In the genomic region with DNA sequence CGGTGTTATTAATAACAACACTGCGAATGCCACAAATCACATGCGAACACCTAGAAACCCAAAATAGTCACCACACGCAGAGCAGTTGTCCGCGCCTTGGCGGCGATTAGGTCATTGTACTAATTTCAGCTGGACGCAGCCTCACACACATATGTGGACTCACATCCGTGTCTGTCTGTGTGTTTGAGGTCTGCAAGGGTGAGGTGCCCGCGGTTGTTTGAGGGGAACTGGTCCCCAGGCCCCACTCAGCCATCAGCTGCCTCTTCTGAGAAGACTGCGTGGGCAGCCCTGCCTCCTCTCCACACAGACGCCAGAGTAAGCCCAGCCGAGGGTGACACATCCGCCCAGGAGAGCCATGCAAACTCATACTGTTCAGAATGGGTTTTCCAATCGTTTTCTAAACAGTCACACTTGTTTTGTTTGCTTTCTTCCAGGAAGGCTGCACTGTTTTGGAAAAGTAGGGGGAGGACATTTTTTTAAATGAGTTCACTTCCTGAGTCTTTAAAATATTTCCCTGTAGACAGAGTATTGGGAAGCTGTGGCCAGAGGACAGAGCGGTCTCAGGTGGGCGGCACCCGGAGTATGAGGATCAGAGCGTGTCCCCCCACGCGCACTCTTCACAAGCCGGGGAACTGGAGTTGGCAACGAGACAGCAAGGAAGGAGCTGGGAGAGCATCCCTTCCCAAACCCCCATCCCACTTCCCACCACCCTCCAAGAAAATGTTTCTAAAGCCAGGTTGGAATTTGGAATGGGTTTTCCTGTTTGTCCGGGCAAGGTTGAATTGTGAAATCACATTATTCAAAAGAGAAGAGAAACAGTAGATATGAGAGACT, we compare ENCODE assay signal across 8 cellular contexts. TPM values are rescaled to one million over a fixed set of nuclear protein-coding genes. Genes with fewer than 3 reads are reported as not detected.
DNase-seq lines count a peak whose midpoint lies in the region; ATAC-seq and TF ChIP-seq lines count a peak whose summit lies in the region.

No MANE protein-coding gene starts in this region.

- no peak overlapping the region for H3K4me3 ChIP-seq in SK-N-SH (ENCODE audit: low read depth in 2 of 2, low read length in 1 of 2)
- no peak overlapping the region for H3K4me3 ChIP-seq in kidney epithelial cell (ENCODE audit: low read depth, low read length)

- H4K20me1 ChIP-seq in SK-N-SH (ENCODE audit: insufficient read depth) = no peaks in the 10 kb centered on the region

- peaks cover 28 to 31% of the 10 kb centered on the region in 2 experiments; a peak in 3 of 4 replicates for H3K4me1 ChIP-seq in SK-N-SH (ENCODE audit: control insufficient read depth in 1 of 2, insufficient read depth in 2 of 2, low read depth in 1 of 2, low read length in 1 of 2)

- peak overlapping the region; percentile 68 for H3K9ac ChIP-seq in SK-N-SH

- H3K9me2 ChIP-seq in SK-N-SH = no peaks in the 10 kb centered on the region

- peak; percentile 65 for ATAC-seq in HG03066 (IDR thresholded peaks at IDR 0.05; ENCODE audit: low read depth, unreplicated experiment)

- H3K27ac ChIP-seq in SK-N-SH (ENCODE audit: low read depth in 2 of 2, low read length in 1 of 2) = peak overlapping the region; percentile 89 to 95

- WGBS in SK-N-SH (ENCODE audit: low lambda C conversion rate) = 63% methylated on average over 24 of the region's 26 CpGs

- H3F3A ChIP-seq in SK-N-SH (replicated peaks; ENCODE audit: insufficient read depth) = peaks cover 41% of the 10 kb centered on the region

- TF ChIP-seq CTCF in SK-N-SH (IDR thresholded peaks at IDR 0.05) (no peak), kidney epithelial cell (IDR thresholded peaks at IDR 0.05; ENCODE audit: insufficient read depth, low read length, poor library complexity, severe bottlenecking) (no peak)

- no peaks in the 10 kb centered on the region for H3K36me3 ChIP-seq in SK-N-SH (replicated peaks in 1 of 2; ENCODE audit: control insufficient read depth in 1 of 2, insufficient read depth in 2 of 2, low read length in 1 of 2)
- H3K36me3 ChIP-seq in kidney epithelial cell (ENCODE audit: control insufficient read depth, insufficient read depth, low read length) = no peaks in the 10 kb centered on the region

- H2AFZ ChIP-seq in SK-N-SH (ENCODE audit: low read depth) = peak overlapping the region; percentile 4; the same call in 1 of the 2 replicates

- POLR2A ChIA-PET in SK-N-SH (lab: Yijun Ruan, JAX) = no interaction called here

- DNase-seq in activated gamma-delta T cell treated with Interleukin-2 at 50 U/mL for 16 hours (peak; percentile 30), activated gamma-delta T cell (lab: John Stamatoyannopoulos, UW) (no peak), SK-N-SH (no peak), amniotic stem cell (lab: John Stamatoyannopoulos, UW) (peak; percentile 84), kidney epithelial cell (ENCODE audit: low read depth) (peak; percentile 88), GF-D8 (lab: John Stamatoyannopoulos, UW) (no peak)
- peak; percentile 35 to 78 (median 52) for DNase-seq in stimulated activated CD4-positive, alpha-beta T cell treated with anti-CD3 and anti-CD28 coated beads, Interleukin-1b, Interleukin-23, amount 100 ng/mL, for 24 hours (ENCODE audit: low read depth in 4 of 4, low spot score in 1 of 4)

- H3K9me3 ChIP-seq in SK-N-SH = no peaks in the 10 kb centered on the region

- H3K79me2 ChIP-seq in SK-N-SH (ENCODE audit: insufficient read depth) = no peaks in the 10 kb centered on the region

- H3K27me3 ChIP-seq in SK-N-SH (ENCODE audit: insufficient read depth) = no peaks in the 10 kb centered on the region
- H3K27me3 ChIP-seq in kidney epithelial cell (ENCODE audit: control insufficient read depth, insufficient read depth, low read length) = no peaks in the 10 kb centered on the region

- TF ChIP-seq EP300 in SK-N-SH (IDR thresholded peaks at IDR 0.05; ENCODE audit: borderline replicate concordance in 1 of 2, low read depth in 1 of 2, low read length in 1 of 2) = peak in 1 of 2 experiments; percentile 69; a peak in 1 of 4 replicates

- H3K4me2 ChIP-seq in SK-N-SH = peak overlapping the region; percentile 44

- CTCF ChIA-PET in SK-N-SH (lab: Yijun Ruan, JAX) = interaction anchor here (1.1 kb wide), 1 partner anchor 9 kb away, joined by 3 read pairs; no protein-coding TSS in a partner anchor

- TF ChIP-seq RAD21 in SK-N-SH (IDR thresholded peaks at IDR 0.05; ENCODE audit: low read length) = no peak

TF ChIP-seq in SK-N-SH, 30 proteins besides CTCF, POLR2A, EP300 and RAD21:
- TF ChIP-seq GATA2 (CRISPR knock-in tag; IDR thresholded peaks at IDR 0.05) = no peak
- TF ChIP-seq YY1 (IDR thresholded peaks at IDR 0.05; ENCODE audit: low read depth) = no peak
- TF ChIP-seq TCF12 (IDR thresholded peaks at IDR 0.05) = peak; percentile 68
- peak; percentile 53; the same call in 1 of the 2 replicates for TF ChIP-seq FOSL2 (IDR thresholded peaks at IDR 0.05; ENCODE audit: borderline replicate concordance, low read depth)
- TF ChIP-seq FOXJ3 (CRISPR knock-in tag; IDR thresholded peaks at IDR 0.05) = no peak
- TF ChIP-seq, protein P1, sequence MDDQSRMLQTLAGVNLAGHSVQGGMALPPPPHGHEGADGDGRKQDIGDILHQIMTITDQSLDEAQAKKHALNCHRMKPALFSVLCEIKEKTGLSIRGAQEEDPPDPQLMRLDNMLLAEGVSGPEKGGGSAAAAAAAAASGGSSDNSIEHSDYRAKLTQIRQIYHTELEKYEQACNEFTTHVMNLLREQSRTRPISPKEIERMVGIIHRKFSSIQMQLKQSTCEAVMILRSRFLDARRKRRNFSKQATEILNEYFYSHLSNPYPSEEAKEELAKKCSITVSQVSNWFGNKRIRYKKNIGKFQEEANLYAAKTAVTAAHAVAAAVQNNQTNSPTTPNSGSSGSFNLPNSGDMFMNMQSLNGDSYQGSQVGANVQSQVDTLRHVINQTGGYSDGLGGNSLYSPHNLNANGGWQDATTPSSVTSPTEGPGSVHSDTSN (IDR thresholded peaks at IDR 0.05) = peak; percentile 30; the same call in 1 of the 2 replicates

RNA-seq across cellular contexts. Expression of a gene that starts 53.3 kb away (rescaled TPM):
- 71.3 and 86.2 TPM in 2 replicates for polyA plus RNA-seq in SK-N-SH (2012; rRNA removed)
- polyA plus RNA-seq in SK-N-SH (2012; cell fraction: cytosol; rRNA removed) = 127 and 146 TPM in 2 replicates
- polyA plus RNA-seq in SK-N-SH (2012; cell fraction: nucleus; rRNA removed) = 19.1 and 35.3 TPM in 2 replicates
- 128 and 139 TPM in 2 replicates for total RNA-seq in kidney epithelial cell

Comparison
In these comparisons a context has a peak if more than half of its experiments do, and no peak if none do; other contexts are left out.
1. DNase-seq: peak in activated gamma-delta T cell treated with Interleukin-2 at 50 U/mL for 16 hours (single experiment), amniotic stem cell (single experiment), kidney epithelial cell (single experiment) and stimulated activated CD4-positive, alpha-beta T cell treated with anti-CD3 and anti-CD28 coated beads, Interleukin-1b, Interleukin-23, amount 100 ng/mL, for 24 hours (4 of 4); none in activated gamma-delta T cell (single experiment), SK-N-SH (single experiment) and GF-D8 (single experiment).